In genomic region chr1:18597159-18598042, GRCh38 we compare ENCODE assay signal across 8 cellular contexts. TPM values are rescaled to one million over a fixed set of nuclear protein-coding genes. Genes with fewer than 3 reads are reported as not detected.
DNase-seq lines count a peak whose midpoint lies in the region; ATAC-seq lines count a peak whose summit lies in the region.

No MANE protein-coding gene starts in this region.

- H3K36me3 ChIP-seq in iPS DF 6.9 (ENCODE audit: control insufficient read depth, insufficient read depth, low read length), result no peaks in the 10 kb centered on the region

- WGBS in iPS DF 6.9 (ENCODE audit: insufficient coverage, insufficient read length), result no CpG with 5 or more reads among the region's 20 CpGs

- no peaks in the 10 kb centered on the region for H3K27me3 ChIP-seq in iPS DF 6.9 (ENCODE audit: control insufficient read depth, insufficient read depth, low read length)

- DNase-seq in COR-L47 (lab: John Stamatoyannopoulos, UW), result peak; percentile 31
- DNase-seq in HuH-7 (ENCODE audit: low spot score), result peak; percentile 64
- peak in 2 of 3 donors; percentile 11 to 28 for DNase-seq in T-helper 17 cell
- DNase-seq in anterior cingulate cortex (lab: John Stamatoyannopoulos, UW), result peak in 43 of 58 donors; percentile 4 to 78 (median 26)
- DNase-seq in iPS DF 6.9 (ENCODE audit: low read depth, low spot score), result peak; percentile 67
- DNase-seq in stimulated activated CD4-positive, alpha-beta T cell treated with anti-CD3 and anti-CD28 coated beads, Interleukin-15, amount 100 ng/mL, for 24 hours, result peak; percentile 70

- peaks cover 46% of the 10 kb centered on the region for H3K27me3 Mint-ChIP-seq in T-helper 17 cell

- H3K36me3 Mint-ChIP-seq in T-helper 17 cell (ENCODE audit: low read depth), result peaks cover 2% of the 10 kb centered on the region

- ATAC-seq in T-helper 17 cell (peak; percentile 52), GM19395 (IDR thresholded peaks at IDR 0.05; ENCODE audit: unreplicated experiment) (no peak), HG02885 (IDR thresholded peaks at IDR 0.05; ENCODE audit: poor library complexity, unreplicated experiment) (no peak)

- H3K4me1 Mint-ChIP-seq in T-helper 17 cell, result peaks cover 2% of the 10 kb centered on the region

- H3K4me3 ChIP-seq in iPS DF 6.9 (ENCODE audit: low read length), result no peak overlapping the region

- no peak overlapping the region for H3K27ac ChIP-seq in iPS DF 6.9 (ENCODE audit: low read length)

- no peak overlapping the region for H3K4me3 Mint-ChIP-seq in T-helper 17 cell

- H3K27ac Mint-ChIP-seq in T-helper 17 cell, result peak overlapping the region; percentile 59

- no peaks in the 10 kb centered on the region for H3K4me1 ChIP-seq in iPS DF 6.9 (ENCODE audit: control insufficient read depth, insufficient read depth, low read length)

- H3K9me3 ChIP-seq in T-helper 17 cell (ENCODE audit: control insufficient read depth, low read length, poor library complexity, severe bottlenecking) (no peaks in the 10 kb centered on the region), iPS DF 6.9 (ENCODE audit: control insufficient read depth, insufficient read depth, low read length) (no peaks in the 10 kb centered on the region)

RNA-seq across cellular contexts. Expression of gene PAX7, which starts 33.2 kb away (rescaled TPM):
- total RNA-seq in T-helper 17 cell, result not detected

Comparison
In these comparisons a context has a peak if more than half of its experiments do, and no peak if none do; other contexts are left out.
1. DNase-seq: peak in every context shown above with its lines; median percentile 70 in stimulated activated CD4-positive, alpha-beta T cell treated with anti-CD3 and anti-CD28 coated beads, Interleukin-15, amount 100 ng/mL, for 24 hours; 67 in iPS DF 6.9; 64 in HuH-7; 31 in COR-L47; 26 in anterior cingulate cortex; 20 in T-helper 17 cell.